20 cellular contexts compared by ENCODE assay signal in genomic region chr19:17926044-17926443, GRCh38. TPM values are rescaled to one million over a fixed set of nuclear protein-coding genes. Genes with fewer than 3 reads are reported as not detected.
DNase-seq lines count a peak whose midpoint lies in the region; ATAC-seq and TF ChIP-seq lines count a peak whose summit lies in the region.
"Had no signal": no experiment of that assay in that cellular context is flagged by ENCODE, and none has a peak within 500 bp of the region (broad histone marks: within the 10 kb centered on the region; RNA-seq: fewer than 3 reads in every experiment).

No MANE protein-coding gene starts in this region.

- no peaks in the 10 kb centered on the region for H3K4me1 Mint-ChIP-seq in immature natural killer cell
- no peaks in the 10 kb centered on the region for H3K4me1 Mint-ChIP-seq in effector memory CD8-positive, alpha-beta T cell (ENCODE audit: low read depth in 2 of 2)
- H3K4me1 Mint-ChIP-seq: B cell had no signal

- CTCF ChIA-PET in GM10248 (lab: Yijun Ruan, JAX), result interaction anchor here (1.2 to 2.2 kb wide), 3 partner anchors 10 to 55 kb away, joined by 3 to 5 read pairs (median 3); no protein-coding TSS in a partner anchor

- H3K4me3 Mint-ChIP-seq in immature natural killer cell, result no peak overlapping the region
- H3K4me3 Mint-ChIP-seq in effector memory CD8-positive, alpha-beta T cell, result no peak overlapping the region
- H3K4me3 Mint-ChIP-seq: B cell; CD8-positive, alpha-beta T cell had no signal

- H3K9me3 Mint-ChIP-seq in immature natural killer cell, result no peaks in the 10 kb centered on the region
- H3K9me3 Mint-ChIP-seq in effector memory CD8-positive, alpha-beta T cell, result no peaks in the 10 kb centered on the region
- H3K9me3 Mint-ChIP-seq: CD8-positive, alpha-beta T cell had no signal

- ATAC-seq in effector memory CD8-positive, alpha-beta T cell (replicated peaks), result no peak
- ATAC-seq in GM19463 (IDR thresholded peaks at IDR 0.05; ENCODE audit: unreplicated experiment), result no peak
- ATAC-seq: CD8-positive, alpha-beta T cell had no signal

- POLR2A ChIA-PET in GM10248 (lab: Yijun Ruan, JAX), result no interaction called here

- no peaks in the 10 kb centered on the region for H3K36me3 ChIP-seq in effector memory CD4-positive, alpha-beta T cell (ENCODE audit: control insufficient read depth, insufficient read depth, low read length)
- H3K36me3 ChIP-seq: BLaER1 treated with 17β-estradiol and CSF1 and Interleukin-3, amounts not matched to agents 10 nM and 100 nM; HAP-1 had no signal

- no peak overlapping the region for H3K27ac ChIP-seq in effector memory CD4-positive, alpha-beta T cell (ENCODE audit: insufficient read depth, low read length, poor library complexity, severe bottlenecking)
- H3K27ac ChIP-seq: BLaER1 treated with 17β-estradiol and CSF1 and Interleukin-3, amounts not matched to agents 10 nM and 100 nM; GM23248; HL-60 had no signal

- H3K36me3 Mint-ChIP-seq in immature natural killer cell, result no peaks in the 10 kb centered on the region
- H3K36me3 Mint-ChIP-seq in effector memory CD8-positive, alpha-beta T cell (ENCODE audit: insufficient read depth), result no peaks in the 10 kb centered on the region
- H3K36me3 Mint-ChIP-seq: CD8-positive, alpha-beta T cell had no signal

- no peak overlapping the region for H3K4me3 ChIP-seq in effector memory CD4-positive, alpha-beta T cell (ENCODE audit: insufficient read depth, low read depth, low read length, poor library complexity, severe bottlenecking)
- H3K4me3 ChIP-seq: BLaER1 treated with 17β-estradiol and CSF1 and Interleukin-3, amounts not matched to agents 10 nM and 100 nM; GM23248; HAP-1 had no signal

- TF ChIP-seq CTCF in GM10248 (IDR thresholded peaks at IDR 0.05; ENCODE audit: control extremely low read depth, extremely low read depth, low read depth, missing control alignments) (no peak), GM13977 (IDR thresholded peaks at IDR 0.05; ENCODE audit: extremely low read depth, insufficient read depth, missing control alignments) (no peak)

- no peaks in the 10 kb centered on the region for H3K27me3 ChIP-seq in effector memory CD4-positive, alpha-beta T cell (replicated peaks; ENCODE audit: control insufficient read depth, insufficient read depth, low read length, poor library complexity, severe bottlenecking)
- H3K27me3 ChIP-seq: BLaER1 treated with 17β-estradiol and CSF1 and Interleukin-3, amounts not matched to agents 10 nM and 100 nM had no signal

- no peaks in the 10 kb centered on the region for H3K4me1 ChIP-seq in effector memory CD4-positive, alpha-beta T cell (ENCODE audit: control insufficient read depth, insufficient read depth, low read length, poor library complexity, severe bottlenecking)
- H3K4me1 ChIP-seq: BLaER1 treated with 17β-estradiol and CSF1 and Interleukin-3, amounts not matched to agents 10 nM and 100 nM; HAP-1 had no signal

- in situ Hi-C loops in GM13977 (cut with MboI; ENCODE audit: low pct_unique_long_range_greater_than_20kb, low sequenced_read_pairs, unreplicated experiment), result loop anchor here (25.0 kb wide), 1 partner anchor 136 kb away; no protein-coding TSS in a partner anchor

- no peaks in the 10 kb centered on the region for H3K9me3 ChIP-seq in effector memory CD4-positive, alpha-beta T cell (ENCODE audit: control insufficient read depth, low read length)
- H3K9me3 ChIP-seq: BLaER1 treated with 17β-estradiol and CSF1 and Interleukin-3, amounts not matched to agents 10 nM and 100 nM; HAP-1 had no signal

- no peak overlapping the region for H3K27ac Mint-ChIP-seq in immature natural killer cell
- H3K27ac Mint-ChIP-seq in effector memory CD8-positive, alpha-beta T cell, result no peak overlapping the region
- H3K27ac Mint-ChIP-seq: B cell; CD8-positive, alpha-beta T cell had no signal

- peaks cover 0 to 10% (median 2%) of the 10 kb centered on the region in 3 donors for H3K27me3 Mint-ChIP-seq in immature natural killer cell (ENCODE audit: low read depth in 3 of 3)
- H3K27me3 Mint-ChIP-seq in effector memory CD8-positive, alpha-beta T cell, result no peaks in the 10 kb centered on the region

- DNase-seq in GM10248 (ENCODE audit: extremely low spot score), result peak; percentile 19
- peak; percentile 29 for DNase-seq in GM13977 (ENCODE audit: low spot score)
- DNase-seq in RPMI7951 (ENCODE audit: low read depth), result peak; percentile 33
- peak in 2 of 3 donors; percentile 28 to 31 for DNase-seq in immature natural killer cell
- DNase-seq in effector memory CD8-positive, alpha-beta T cell, result no peak
- no peak for DNase-seq in effector memory CD4-positive, alpha-beta T cell
- DNase-seq: 8988T; Calu3; CD8-positive, alpha-beta T cell; DMS79 treated with DMSO at 0.1 percent for 48 hours; GF-D8; GM23248 had no signal

RNA-seq across cellular contexts. Expression of gene CCDC124, which starts 6.8 kb away (rescaled TPM):
- total RNA-seq in RPMI7951 (2014; rRNA removed; shearing (Covaris generic)), result 54.3 and 56.7 TPM in 2 replicates
- 10 to 100 TPM; 45.5 to 76.9 (median 52.1) TPM for polyA plus RNA-seq in immature natural killer cell

RNA-seq across cellular contexts. Expression of gene KCNN1, which starts 40.9 kb away (rescaled TPM):
- 0.20 TPM in 1 of 2 replicates, not detected in the other for total RNA-seq in RPMI7951 (2014; rRNA removed; shearing (Covaris generic))
- polyA plus RNA-seq in immature natural killer cell, result not detected
- total RNA-seq: B cell; Calu3; CD8-positive, alpha-beta T cell; GM23248; HT1080 had no signal
- polyA plus RNA-seq: GM23248 had no signal

RNA-seq across cellular contexts. Expression of gene SLC5A5, which starts 54.3 kb away (rescaled TPM):
- not detected in 2 replicates for total RNA-seq in RPMI7951 (2014; rRNA removed; shearing (Covaris generic))
- polyA plus RNA-seq in immature natural killer cell, result 1 to 10 TPM in 1 of 3 donors, under 1 TPM in 1, not detected in 1; 0.75 to 1.4 TPM
- total RNA-seq: A673, Calu3, GM23248, H4, HT1080 had no signal
- polyA plus RNA-seq: GM23248 had no signal

Comparison
In these comparisons a context has a peak if more than half of its experiments do, and no peak if none do; other contexts are left out.
1. DNase-seq: peak in GM10248 (single experiment), GM13977 (single experiment), RPMI7951 (single experiment) and immature natural killer cell (2 of 3); none in effector memory CD8-positive, alpha-beta T cell (0 of 3) and effector memory CD4-positive, alpha-beta T cell (0 of 3).